ENCODE assay signal across 1 cellular context in the genomic region with DNA sequence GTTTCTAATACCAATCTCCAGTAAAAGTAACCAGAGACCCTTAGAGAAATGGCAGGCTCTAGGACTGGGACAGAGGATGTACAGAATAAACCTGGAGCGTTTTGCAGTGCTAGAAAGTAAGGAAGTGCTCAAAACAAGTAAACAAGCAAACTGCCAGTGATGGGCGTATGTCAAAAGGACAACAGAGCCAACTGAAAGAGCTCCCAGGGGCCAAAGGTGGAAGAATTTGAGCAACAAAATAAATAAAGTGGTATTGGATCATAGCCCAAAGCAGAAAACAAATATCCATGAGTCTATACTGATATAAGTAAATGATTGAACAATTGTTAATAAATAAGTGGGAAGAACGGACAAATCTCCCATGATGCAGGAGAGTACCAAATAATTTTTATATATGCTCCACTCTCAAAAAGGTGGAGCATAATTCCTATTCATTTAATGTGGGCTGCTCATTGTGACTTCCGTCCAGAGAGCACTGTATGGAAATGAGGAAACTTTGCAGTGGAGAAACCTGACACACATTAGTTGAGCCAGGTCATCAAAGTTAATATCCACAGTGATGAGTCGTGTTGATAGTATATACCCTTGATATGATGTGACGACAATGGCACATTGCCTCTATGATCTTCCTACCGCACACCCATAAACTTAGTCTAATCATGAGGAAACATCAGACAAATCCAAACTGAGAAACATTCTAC.
TF ChIP-seq lines count a peak whose summit lies in the region.

No MANE protein-coding gene starts in this region.

TF ChIP-seq in liver, 16 proteins besides CTCF, POLR2A, EP300 and RAD21 (continued from another document):
- peak; percentile 66 for TF ChIP-seq MAX (IDR thresholded peaks at IDR 0.05)
- peak; percentile 75 for TF ChIP-seq YY1 (IDR thresholded peaks at IDR 0.05)
- TF ChIP-seq ATF3 (IDR thresholded peaks at IDR 0.05), result no peak
- peak in 1 of 2 donors; percentile 35 for TF ChIP-seq GABPA (IDR thresholded peaks at IDR 0.05 in 1 of 2, conservative IDR thresholded peaks at IDR 0.05 in 1 of 2)
- no peak for TF ChIP-seq EGR1 (IDR thresholded peaks at IDR 0.05; ENCODE audit: low read depth in 2 of 2)
- TF ChIP-seq, protein P1, sequence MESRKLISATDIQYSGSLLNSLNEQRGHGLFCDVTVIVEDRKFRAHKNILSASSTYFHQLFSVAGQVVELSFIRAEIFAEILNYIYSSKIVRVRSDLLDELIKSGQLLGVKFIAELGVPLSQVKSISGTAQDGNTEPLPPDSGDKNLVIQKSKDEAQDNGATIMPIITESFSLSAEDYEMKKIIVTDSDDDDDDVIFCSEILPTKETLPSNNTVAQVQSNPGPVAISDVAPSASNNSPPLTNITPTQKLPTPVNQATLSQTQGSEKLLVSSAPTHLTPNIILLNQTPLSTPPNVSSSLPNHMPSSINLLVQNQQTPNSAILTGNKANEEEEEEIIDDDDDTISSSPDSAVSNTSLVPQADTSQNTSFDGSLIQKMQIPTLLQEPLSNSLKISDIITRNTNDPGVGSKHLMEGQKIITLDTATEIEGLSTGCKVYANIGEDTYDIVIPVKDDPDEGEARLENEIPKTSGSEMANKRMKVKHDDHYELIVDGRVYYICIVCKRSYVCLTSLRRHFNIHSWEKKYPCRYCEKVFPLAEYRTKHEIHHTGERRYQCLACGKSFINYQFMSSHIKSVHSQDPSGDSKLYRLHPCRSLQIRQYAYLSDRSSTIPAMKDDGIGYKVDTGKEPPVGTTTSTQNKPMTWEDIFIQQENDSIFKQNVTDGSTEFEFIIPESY (IDR thresholded peaks at IDR 0.05), result peak; percentile 78
- TF ChIP-seq SP1 (IDR thresholded peaks at IDR 0.05), result peak; percentile 89
- TF ChIP-seq HNF4A (conservative IDR thresholded peaks at IDR 0.05), result peak; percentile 89 to 90
- TF ChIP-seq NR2F2 (IDR thresholded peaks at IDR 0.05), result peak; percentile 97
- peak; percentile 66 for TF ChIP-seq HNF4G (IDR thresholded peaks at IDR 0.05)
- peak; percentile 92 for TF ChIP-seq FOXA2 (IDR thresholded peaks at IDR 0.05)
TF ChIP-seq in liver: peak in this region for 12.
